19 cellular contexts compared by ENCODE assay signal in genomic region chr9:116389546-116390305, GRCh38.
A peak's percentile ranks its signal among the peaks of the same experiment; 100 is the strongest.
DNase-seq lines count a peak whose midpoint lies in the region; ATAC-seq and TF ChIP-seq lines count a peak whose summit lies in the region.
"Had no signal": no experiment of that assay in that cellular context is flagged by ENCODE, and none has a peak within 500 bp of the region (broad histone marks: within the 10 kb centered on the region; RNA-seq: fewer than 3 reads in every experiment).

No MANE protein-coding gene starts in this region.

- WGBS in ovary, 3 donors: 90 to 94% (median 93%) methylated on average over 1 of the region's 1 CpG

- peak; percentile 14 for DNase-seq in Daoy (ENCODE audit: low read depth)
- peak; percentile 48 for DNase-seq in M059J (ENCODE audit: low read depth)
- DNase-seq in astrocyte of the hippocampus (ENCODE audit: low read depth, low spot score): peak; percentile 28
- peak; percentile 96 for DNase-seq in kidney tubule cell (ENCODE audit: low spot score)
- no peak for DNase-seq in ovary
- DNase-seq in 8988T: no peak
- no peak for DNase-seq in naive thymus-derived CD4-positive, alpha-beta T cell
- DNase-seq: C1 segment of cervical spinal cord, EL, NCI-H1417 treated with DMSO at 0.1 percent for 48 hours, NCI-H1930, NCI-H446 treated with DMSO at 0.1 percent for 48 hours, NCI-H774, PC-3 had no signal

- CTCF ChIA-PET in naive thymus-derived CD4-positive, alpha-beta T cell (lab: Charles Lee): no interaction called here

- no peaks in the 10 kb centered on the region for H3K9me3 ChIP-seq in ovary
- H3K9me3 ChIP-seq in naive thymus-derived CD4-positive, alpha-beta T cell (ENCODE audit: control insufficient read depth in 2 of 3, low read length in 3 of 3): no peaks in the 10 kb centered on the region
- H3K9me3 ChIP-seq: A549 had no signal

- H3K4me1 ChIP-seq in ovary (ENCODE audit: insufficient read depth): no peaks in the 10 kb centered on the region
- no peaks in the 10 kb centered on the region for H3K4me1 ChIP-seq in naive thymus-derived CD4-positive, alpha-beta T cell (ENCODE audit: control insufficient read depth in 2 of 2, insufficient read depth in 2 of 2, low read length in 2 of 2)

- H3K9me3 Mint-ChIP-seq in naive thymus-derived CD4-positive, alpha-beta T cell: peaks cover 0 to 2% (median 0%) of the 10 kb centered on the region in 11 donors
- H3K9me3 Mint-ChIP-seq: GM23338 had no signal

- no peak overlapping the region for H3K27ac ChIP-seq in ovary
- no peak overlapping the region for H3K27ac ChIP-seq in naive thymus-derived CD4-positive, alpha-beta T cell (ENCODE audit: low read depth, low read length)

- no peaks in the 10 kb centered on the region for H3K27me3 Mint-ChIP-seq in naive thymus-derived CD4-positive, alpha-beta T cell

- TF ChIP-seq EP300 in ovary (IDR thresholded peaks at IDR 0.05): no peak

- no peak overlapping the region for H3K4me3 Mint-ChIP-seq in naive thymus-derived CD4-positive, alpha-beta T cell
- H3K4me3 Mint-ChIP-seq: GM23338 had no signal

- H3K27me3 ChIP-seq in ovary: no peaks in the 10 kb centered on the region
- H3K27me3 ChIP-seq in naive thymus-derived CD4-positive, alpha-beta T cell (ENCODE audit: control insufficient read depth in 2 of 2, insufficient read depth in 2 of 2, low read length in 2 of 2): no peaks in the 10 kb centered on the region

- peaks cover 0 to 31% (median 12%) of the 10 kb centered on the region in 5 donors for H3K36me3 Mint-ChIP-seq in naive thymus-derived CD4-positive, alpha-beta T cell

- intact Hi-C loops in ovary (cut with DNase I): no loop called here
- intact Hi-C loops in naive thymus-derived CD4-positive, alpha-beta T cell (cut with micrococcal nuclease): no loop called here

- no peak overlapping the region for H3K4me3 ChIP-seq in ovary
- no peak overlapping the region for H3K4me3 ChIP-seq in naive thymus-derived CD4-positive, alpha-beta T cell (ENCODE audit: low read length)
- H3K4me3 ChIP-seq: A549, GM23338, K562 had no signal

- TF ChIP-seq POLR2A in ovary (IDR thresholded peaks at IDR 0.05): no peak

- no peak for ATAC-seq in GM18867 (IDR thresholded peaks at IDR 0.05; ENCODE audit: unreplicated experiment)
- ATAC-seq in naive thymus-derived CD4-positive, alpha-beta T cell: no peak
- ATAC-seq: A549, GM23338, HCT116, K562, PC-3 had no signal

- no peaks in the 10 kb centered on the region for H3K4me1 Mint-ChIP-seq in naive thymus-derived CD4-positive, alpha-beta T cell

- no peak for TF ChIP-seq CTCF in ovary (IDR thresholded peaks at IDR 0.05)

- POLR2A ChIA-PET in naive thymus-derived CD4-positive, alpha-beta T cell (lab: Charles Lee): no interaction called here

- no peak overlapping the region for H3K27ac Mint-ChIP-seq in naive thymus-derived CD4-positive, alpha-beta T cell
- H3K27ac Mint-ChIP-seq: GM23338 had no signal

- no peaks in the 10 kb centered on the region for H3K36me3 ChIP-seq in ovary
- no peaks in the 10 kb centered on the region for H3K36me3 ChIP-seq in naive thymus-derived CD4-positive, alpha-beta T cell (ENCODE audit: control insufficient read depth in 2 of 3, insufficient read depth in 3 of 3, low read length in 3 of 3)

Comparison
In these comparisons a context has a peak if more than half of its experiments do, and no peak if none do; other contexts are left out.
1. DNase-seq: peak in Daoy (single experiment), M059J (single experiment), astrocyte of the hippocampus (single experiment) and kidney tubule cell (single experiment); none in ovary (0 of 5), 8988T (single experiment) and naive thymus-derived CD4-positive, alpha-beta T cell (0 of 9).